ENCODE assay signal across 9 cellular contexts in genomic region chr6:30100585-30101422, GRCh38. TPM values are rescaled to one million over a fixed set of nuclear protein-coding genes. Genes with fewer than 3 reads are reported as not detected.
DNase-seq lines count a peak whose midpoint lies in the region.
"Had no signal": no experiment of that assay in that cellular context is flagged by ENCODE, and none has a peak within 500 bp of the region (broad histone marks: within the 10 kb centered on the region; RNA-seq: fewer than 3 reads in every experiment).

No MANE protein-coding gene starts in this region.

- no peaks in the 10 kb centered on the region for H3K36me3 ChIP-seq in urinary bladder (ENCODE audit: insufficient read depth)
- H3K36me3 ChIP-seq: SJSA1 had no signal

- 3% methylated on average over 46 of the region's 46 CpGs for WGBS in urinary bladder

- H3K4me3 ChIP-seq in GM08714 (ENCODE audit: low read length) (peak overlapping the region; percentile 23; the same call in 1 of the 2 replicates), urinary bladder (ENCODE audit: low read depth, low read length) (peak overlapping the region; percentile 22)

- peak; percentile 32 for DNase-seq in RPMI8226
- peak; percentile 28 for DNase-seq in dermis blood vessel endothelial cell
- peak; percentile 55 for DNase-seq in mucosa of gallbladder (ENCODE audit: low spot score)
- no peak for DNase-seq in A172 (ENCODE audit: low spot score)
- DNase-seq in NCI-H1092 (lab: John Stamatoyannopoulos, UW), result no peak
- no peak for DNase-seq in NCI-H2107 treated with DMSO at 0.1 percent for 48 hours (lab: John Stamatoyannopoulos, UW; ENCODE audit: unreplicated experiment)

- no peak overlapping the region for H3K27ac ChIP-seq in urinary bladder (ENCODE audit: low read depth)
- H3K27ac ChIP-seq: SJSA1 had no signal

- no peaks in the 10 kb centered on the region for H3K4me1 ChIP-seq in urinary bladder (ENCODE audit: insufficient read depth)

RNA-seq across cellular contexts. Expression of gene TRIM31, which starts 12.1 kb away (rescaled TPM):
- total RNA-seq in dermis blood vessel endothelial cell (not detected in 2 replicates), mucosa of gallbladder (3.1 TPM), urinary bladder (1.3 TPM)
- polyA plus RNA-seq in urinary bladder, result 9.6 TPM
- not detected in 2 replicates for total RNA-seq in A172 (2014; rRNA removed; shearing (Covaris generic))
- total RNA-seq: SJSA1 had no signal

RNA-seq across cellular contexts. Expression of gene RNF39, which starts 25.2 kb away (rescaled TPM):
- total RNA-seq in dermis blood vessel endothelial cell (0.05 TPM in 1 of 2 replicates, not detected in the other), mucosa of gallbladder (2.5 TPM), urinary bladder (0.11 TPM)
- polyA plus RNA-seq in urinary bladder, result 0.73 TPM
- total RNA-seq in A172 (2014; rRNA removed; shearing (Covaris generic)), result not detected in 2 replicates
- total RNA-seq: SJSA1 had no signal

RNA-seq across cellular contexts. Expression of gene PPP1R11, which starts 33.8 kb away (rescaled TPM):
- total RNA-seq in dermis blood vessel endothelial cell (14.0 and 15.0 TPM in 2 replicates), mucosa of gallbladder (76.9 TPM), urinary bladder (13.5 TPM)
- polyA plus RNA-seq in urinary bladder, result 78.7 TPM
- total RNA-seq in A172 (2014; rRNA removed; shearing (Covaris generic)), result 33.8 and 38.3 TPM in 2 replicates

RNA-seq across cellular contexts. Expression of gene TRIM40, which starts 35.1 kb away (rescaled TPM):
- total RNA-seq in dermis blood vessel endothelial cell (not detected in 2 replicates), mucosa of gallbladder (not detected), urinary bladder (not detected)
- not detected for polyA plus RNA-seq in urinary bladder
- total RNA-seq in A172 (2014; rRNA removed; shearing (Covaris generic)), result not detected in 2 replicates
- total RNA-seq: SJSA1 had no signal

RNA-seq across cellular contexts. Expression of gene POLR1H, which starts 39.7 kb away (rescaled TPM):
- total RNA-seq in dermis blood vessel endothelial cell, result 14.8 and 39.1 TPM in 2 replicates
- 19.5 TPM for total RNA-seq in mucosa of gallbladder
- total RNA-seq in urinary bladder, result 19.8 TPM
- 36.7 TPM for polyA plus RNA-seq in urinary bladder
- 16.7 and 19.4 TPM in 2 replicates for total RNA-seq in A172 (2014; rRNA removed; shearing (Covaris generic))

Comparison
In these comparisons a context has a peak if more than half of its experiments do, and no peak if none do; other contexts are left out.
1. DNase-seq: peak in RPMI8226 (single experiment), dermis blood vessel endothelial cell (single experiment) and mucosa of gallbladder (single experiment); none in A172 (single experiment), NCI-H1092 (single experiment) and NCI-H2107 treated with DMSO at 0.1 percent for 48 hours (single experiment).